ENCODE assay signal across 1 cellular context in genomic region chr2:96616535-96616934, GRCh38.
TF ChIP-seq lines count a peak whose summit lies in the region.

No MANE protein-coding gene starts in this region.

TF ChIP-seq in HepG2, 621 proteins besides CTCF, POLR2A, EP300 and RAD21:
- TF ChIP-seq RORA (CRISPR knock-in tag; IDR thresholded peaks at IDR 0.05): no peak
- TF ChIP-seq ZNF607 (CRISPR knock-in tag; IDR thresholded peaks at IDR 0.05; ENCODE audit: borderline replicate concordance): no peak
- no peak for TF ChIP-seq ZBTB44 (CRISPR knock-in tag; IDR thresholded peaks at IDR 0.05)
- no peak for TF ChIP-seq ZNF34 (CRISPR knock-in tag; IDR thresholded peaks at IDR 0.05; ENCODE audit: borderline replicate concordance)
- TF ChIP-seq HMG20B (CRISPR knock-in tag; conservative IDR thresholded peaks at IDR 0.05): no peak
- TF ChIP-seq NFKBIZ (CRISPR knock-in tag; IDR thresholded peaks at IDR 0.05): no peak
- TF ChIP-seq ZNF597 (CRISPR knock-in tag; IDR thresholded peaks at IDR 0.05): no peak
- no peak for TF ChIP-seq SOX13 (IDR thresholded peaks at IDR 0.05)
- no peak for TF ChIP-seq SOX13 (CRISPR knock-in tag; conservative IDR thresholded peaks at IDR 0.05 in 1 of 2, IDR thresholded peaks at IDR 0.05 in 1 of 2)
- no peak for TF ChIP-seq GMEB2 (CRISPR knock-in tag; IDR thresholded peaks at IDR 0.05; ENCODE audit: low read depth)
- TF ChIP-seq ZNF124 (CRISPR knock-in tag; IDR thresholded peaks at IDR 0.05): no peak
- no peak for TF ChIP-seq NCOA1 (CRISPR knock-in tag; IDR thresholded peaks at IDR 0.05)
- TF ChIP-seq ATF5 (CRISPR knock-in tag; IDR thresholded peaks at IDR 0.05; ENCODE audit: low read depth): no peak
- TF ChIP-seq BORCS8-MEF2B (CRISPR knock-in tag; IDR thresholded peaks at IDR 0.05): no peak
- TF ChIP-seq MAFG (CRISPR knock-in tag; IDR thresholded peaks at IDR 0.05): no peak
- no peak for TF ChIP-seq PLSCR1 (CRISPR knock-in tag; IDR thresholded peaks at IDR 0.05; ENCODE audit: borderline replicate concordance)
